Comparison of ENCODE assay signal across 15 cellular contexts in the genomic region with DNA sequence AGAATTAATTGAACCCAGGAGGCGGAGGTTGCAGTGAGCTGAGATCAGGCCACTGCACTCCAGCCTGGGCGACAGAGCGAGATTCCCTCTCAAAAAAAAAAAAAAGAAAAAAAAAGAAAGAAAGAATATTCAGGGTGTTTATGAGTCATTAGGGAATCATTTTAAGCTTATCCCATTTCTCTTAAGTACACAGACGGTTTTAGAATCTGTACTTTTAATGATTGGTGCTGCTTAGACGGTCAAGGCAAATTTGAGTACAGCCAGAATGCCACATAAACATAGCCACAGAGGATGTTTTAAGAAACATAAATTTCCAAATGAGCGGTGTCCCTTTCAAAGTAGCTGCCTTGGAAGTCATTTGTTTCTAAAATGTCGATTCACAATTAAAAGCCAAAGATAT.
"Had no signal": no experiment of that assay in that cellular context is flagged by ENCODE, and none has a peak within 500 bp of the region (broad histone marks: within the 10 kb centered on the region; RNA-seq: fewer than 3 reads in every experiment).

No MANE protein-coding gene starts in this region.

- H3K9me3 ChIP-seq: gastroesophageal sphincter, right atrium auricular region, testis, upper lobe of left lung had no signal

- ATAC-seq: effector memory CD8-positive, alpha-beta T cell; gastroesophageal sphincter; left lobe of liver; natural killer cell; stimulated activated naive CD8-positive, alpha-beta T cell treated with anti-CD3 and anti-CD28 coated beads, Interleukin-15, amount 100 ng/mL, for 72 hours had no signal

- H3K4me3 ChIP-seq: gastroesophageal sphincter, right atrium auricular region, testis had no signal

- H3K36me3 ChIP-seq: right atrium auricular region had no signal

- H3K36me3 Mint-ChIP-seq: activated naive CD8-positive, alpha-beta T cell treated with anti-CD3 and anti-CD28 coated beads for 36 hours; natural killer cell had no signal

- H3K4me3 Mint-ChIP-seq: activated CD4-positive, alpha-beta T cell treated with anti-CD3 and anti-CD28 coated beads, Interleukin-2, amount 10 ng/mL, durations not matched to agents 7 days and 5 days; activated naive CD8-positive, alpha-beta T cell treated with anti-CD3 and anti-CD28 coated beads for 36 hours; activated T-helper 1 cell treated with anti-CD3 and anti-CD28 coated beads, Interleukin-12 subunit alpha, Interleukin-12 subunit beta, Interleukin-2, Interleukin-4 antibody, amounts not matched to agents 30 ng/mL and 10 ng/mL and 1 ng/mL, durations not matched to agents 14 hours and 24 hours and 36 hours; natural killer cell; stimulated activated naive CD8-positive, alpha-beta T cell treated with anti-CD3 and anti-CD28 coated beads, Interleukin-15, amount 100 ng/mL, for 72 hours had no signal

- H3K27ac ChIP-seq: gastroesophageal sphincter, right atrium auricular region, testis, upper lobe of left lung had no signal

- H3K9me3 Mint-ChIP-seq: activated CD4-positive, alpha-beta T cell treated with anti-CD3 and anti-CD28 coated beads, Interleukin-2, amount 10 ng/mL, durations not matched to agents 7 days and 5 days; activated naive CD8-positive, alpha-beta T cell treated with anti-CD3 and anti-CD28 coated beads for 36 hours; activated T-helper 1 cell treated with anti-CD3 and anti-CD28 coated beads, Interleukin-12 subunit alpha, Interleukin-12 subunit beta, Interleukin-2, Interleukin-4 antibody, amounts not matched to agents 30 ng/mL and 10 ng/mL and 1 ng/mL, durations not matched to agents 14 hours and 24 hours and 36 hours; effector memory CD8-positive, alpha-beta T cell; natural killer cell; stimulated activated naive CD8-positive, alpha-beta T cell treated with anti-CD3 and anti-CD28 coated beads, Interleukin-15, amount 100 ng/mL, for 72 hours had no signal

- H3K27ac Mint-ChIP-seq: activated CD4-positive, alpha-beta T cell treated with anti-CD3 and anti-CD28 coated beads, Interleukin-2, amount 10 ng/mL, durations not matched to agents 7 days and 5 days; activated naive CD8-positive, alpha-beta T cell treated with anti-CD3 and anti-CD28 coated beads for 36 hours; activated T-helper 1 cell treated with anti-CD3 and anti-CD28 coated beads, Interleukin-12 subunit alpha, Interleukin-12 subunit beta, Interleukin-2, Interleukin-4 antibody, amounts not matched to agents 30 ng/mL and 10 ng/mL and 1 ng/mL, durations not matched to agents 14 hours and 24 hours and 36 hours; effector memory CD8-positive, alpha-beta T cell; natural killer cell; stimulated activated naive CD8-positive, alpha-beta T cell treated with anti-CD3 and anti-CD28 coated beads, Interleukin-15, amount 100 ng/mL, for 72 hours had no signal

- DNase-seq: activated CD4-positive, alpha-beta T cell treated with anti-CD3 and anti-CD28 coated beads, Interleukin-2, amount 10 ng/mL, durations not matched to agents 7 days and 5 days; activated CD8-positive, alpha-beta memory T cell treated with anti-CD3 and anti-CD28 coated beads for 24 hours; activated naive CD8-positive, alpha-beta T cell treated with anti-CD3 and anti-CD28 coated beads for 36 hours; dermis blood vessel endothelial cell; effector memory CD8-positive, alpha-beta T cell; islet precursor cell; natural killer cell; nucleus accumbens; stimulated activated naive CD8-positive, alpha-beta T cell treated with anti-CD3 and anti-CD28 coated beads, Interleukin-15, amount 100 ng/mL, for 72 hours; testis; upper lobe of left lung had no signal

- H3K27me3 Mint-ChIP-seq: activated naive CD8-positive, alpha-beta T cell treated with anti-CD3 and anti-CD28 coated beads for 36 hours; effector memory CD8-positive, alpha-beta T cell; stimulated activated naive CD8-positive, alpha-beta T cell treated with anti-CD3 and anti-CD28 coated beads, Interleukin-15, amount 100 ng/mL, for 72 hours had no signal

- H3K27me3 ChIP-seq: gastroesophageal sphincter, right atrium auricular region, testis, upper lobe of left lung had no signal
